29 cellular contexts compared by ENCODE assay signal in genomic region chr2:219184116-219184515, GRCh38. TPM values are rescaled to one million over a fixed set of nuclear protein-coding genes. Genes with fewer than 3 reads are reported as not detected.
DNase-seq lines count a peak whose midpoint lies in the region; ATAC-seq, FAIRE-seq and TF ChIP-seq lines count a peak whose summit lies in the region.
"Had no signal": no experiment of that assay in that cellular context is flagged by ENCODE, and none has a peak within 500 bp of the region (broad histone marks: within the 10 kb centered on the region; RNA-seq: fewer than 3 reads in every experiment).

No MANE protein-coding gene starts in this region.

- H3K4me1 Mint-ChIP-seq in activated naive CD4-positive, alpha-beta T cell treated with anti-CD3 and anti-CD28 coated beads for 36 hours (ENCODE audit: low read depth), result peaks cover 47% of the 10 kb centered on the region
- H3K4me1 Mint-ChIP-seq in central memory CD8-positive, alpha-beta T cell, result peaks cover 55% of the 10 kb centered on the region
- peaks cover 52% of the 10 kb centered on the region for H3K4me1 Mint-ChIP-seq in stimulated activated memory B cell treated with anti-CD40 and anti-IgM and Interleukin-4, amounts not matched to agents 10 μg/mL and 1 μg/mL and 100 μg/mL, for 72 hours

- peaks cover 22% of the 10 kb centered on the region for H3K36me3 Mint-ChIP-seq in activated naive CD4-positive, alpha-beta T cell treated with anti-CD3 and anti-CD28 coated beads for 36 hours (ENCODE audit: low read depth)
- H3K36me3 Mint-ChIP-seq in central memory CD8-positive, alpha-beta T cell (ENCODE audit: insufficient read depth), result peaks cover 33% of the 10 kb centered on the region
- H3K36me3 Mint-ChIP-seq in stimulated activated memory B cell treated with anti-CD40 and anti-IgM and Interleukin-4, amounts not matched to agents 10 μg/mL and 1 μg/mL and 100 μg/mL, for 72 hours, result peaks cover 44% of the 10 kb centered on the region

- H3K27me3 Mint-ChIP-seq in activated naive CD4-positive, alpha-beta T cell treated with anti-CD3 and anti-CD28 coated beads for 36 hours (ENCODE audit: low read depth), result no peaks in the 10 kb centered on the region
- H3K27me3 Mint-ChIP-seq in central memory CD8-positive, alpha-beta T cell, result no peaks in the 10 kb centered on the region
- H3K27me3 Mint-ChIP-seq in stimulated activated memory B cell treated with anti-CD40 and anti-IgM and Interleukin-4, amounts not matched to agents 10 μg/mL and 1 μg/mL and 100 μg/mL, for 72 hours, result no peaks in the 10 kb centered on the region
- H3K27me3 Mint-ChIP-seq: B cell, progenitor cell of endocrine pancreas had no signal

- POLR2A ChIA-PET in HEK293T (lab: Yijun Ruan, JAX), result no interaction called here

- H3K4me3 Mint-ChIP-seq in activated naive CD4-positive, alpha-beta T cell treated with anti-CD3 and anti-CD28 coated beads for 36 hours, result no peak overlapping the region
- no peak overlapping the region for H3K4me3 Mint-ChIP-seq in central memory CD8-positive, alpha-beta T cell
- no peak overlapping the region for H3K4me3 Mint-ChIP-seq in stimulated activated memory B cell treated with anti-CD40 and anti-IgM and Interleukin-4, amounts not matched to agents 10 μg/mL and 1 μg/mL and 100 μg/mL, for 72 hours
- H3K4me3 Mint-ChIP-seq: B cell had no signal

- H3K9me3 Mint-ChIP-seq in activated naive CD4-positive, alpha-beta T cell treated with anti-CD3 and anti-CD28 coated beads for 36 hours, result no peaks in the 10 kb centered on the region
- H3K9me3 Mint-ChIP-seq in central memory CD8-positive, alpha-beta T cell, result no peaks in the 10 kb centered on the region
- H3K9me3 Mint-ChIP-seq in stimulated activated memory B cell treated with anti-CD40 and anti-IgM and Interleukin-4, amounts not matched to agents 10 μg/mL and 1 μg/mL and 100 μg/mL, for 72 hours, result no peaks in the 10 kb centered on the region

- CTCF ChIA-PET in activated naive CD4-positive, alpha-beta T cell treated with anti-CD3 and anti-CD28 coated beads for 36 hours (lab: Charles Lee), result no interaction called here
- CTCF ChIA-PET in HEK293T (lab: Yijun Ruan, JAX), result no interaction called here

- H3K27ac Mint-ChIP-seq in activated naive CD4-positive, alpha-beta T cell treated with anti-CD3 and anti-CD28 coated beads for 36 hours, result peak overlapping the region; percentile 32
- peak overlapping the region; percentile 72 for H3K27ac Mint-ChIP-seq in central memory CD8-positive, alpha-beta T cell (ENCODE audit: low read depth)
- peak overlapping the region; percentile 36 for H3K27ac Mint-ChIP-seq in stimulated activated memory B cell treated with anti-CD40 and anti-IgM and Interleukin-4, amounts not matched to agents 10 μg/mL and 1 μg/mL and 100 μg/mL, for 72 hours
- H3K27ac Mint-ChIP-seq: B cell, progenitor cell of endocrine pancreas had no signal

- FAIRE-seq in frontal cortex (lab: Jason Lieb, UNC), result no peak
- FAIRE-seq: endometrium had no signal

- intact Hi-C loops in activated naive CD4-positive, alpha-beta T cell treated with anti-CD3 and anti-CD28 coated beads for 36 hours (cut with micrococcal nuclease), result no loop called here

- no peak for DNase-seq in activated naive CD4-positive, alpha-beta T cell treated with anti-CD3 and anti-CD28 coated beads for 36 hours
- no peak for DNase-seq in activated naive CD4-positive, alpha-beta T cell treated with Interleukin-2 at 50 U/mL for 16 hours
- DNase-seq in NCI-H2171 treated with DMSO at 0.1 percent for 48 hours (lab: John Stamatoyannopoulos, UW) (peak; percentile 95), frontal cortex (ENCODE audit: low spot score in 2 of 2) (no peak), activated gamma-delta T cell treated with Interleukin-2 at 50 U/mL for 16 hours (no peak), HEK293T (ENCODE audit: extremely low spot score) (no peak)
- DNase-seq in central memory CD8-positive, alpha-beta T cell (ENCODE audit: low spot score in 2 of 2), result no peak
- DNase-seq: activated naive CD4-positive, alpha-beta T cell treated with anti-CD3 and anti-CD28 coated beads, Interleukin-2, amount 50 U/mL, for 16 hours; activated T-cell treated with anti-CD3 and anti-CD28 coated beads for 4 hours; anterior cingulate cortex; dermis blood vessel endothelial cell; esophagus squamous epithelium; gastrocnemius medialis; GF-D8; H7; left colon; mammary epithelial cell; MV-4-11; NCI-H146; NCI-H748 treated with DMSO at 0.1 percent for 48 hours; SJCRH30; stimulated activated CD4-positive, alpha-beta T cell treated with anti-CD3 and anti-CD28 coated beads, Interleukin-12 subunit alpha, Interleukin-12 subunit beta, amount 100 ng/mL, for 4 hours; stimulated activated CD4-positive, alpha-beta T cell treated with anti-CD3 and anti-CD28 coated beads, Interleukin-4, amount 100 ng/mL, for 1 hour had no signal

- ATAC-seq in central memory CD8-positive, alpha-beta T cell (replicated peaks; ENCODE audit: extremely low read depth, poor library complexity, severe bottlenecking), result no peak
- ATAC-seq in stimulated activated memory B cell treated with anti-CD40 and anti-IgM and Interleukin-4, amounts not matched to agents 10 μg/mL and 1 μg/mL and 100 μg/mL, for 72 hours, result no peak
- ATAC-seq: gastrocnemius medialis, sciatic nerve had no signal

TF ChIP-seq in HEK293T, 16 proteins besides CTCF, POLR2A, EP300 and RAD21:
- TF ChIP-seq FOXK2 (IDR thresholded peaks at IDR 0.05), result no peak
- TF ChIP-seq FOXA1 (IDR thresholded peaks at IDR 0.05), result no peak
- no peak for TF ChIP-seq TARDBP (IDR thresholded peaks at IDR 0.05)
- no peak for TF ChIP-seq SUZ12 (IDR thresholded peaks at IDR 0.05)
- no peak for TF ChIP-seq FOXM1 (IDR thresholded peaks at IDR 0.05; ENCODE audit: borderline replicate concordance)
- no peak for TF ChIP-seq BHLHE40 (IDR thresholded peaks at IDR 0.05; ENCODE audit: borderline replicate concordance)
- no peak for TF ChIP-seq ZNF384 (IDR thresholded peaks at IDR 0.05)

RNA-seq across cellular contexts. Expression of gene RETREG2, which starts 6.0 kb away (rescaled TPM):
- total RNA-seq in activated naive CD4-positive, alpha-beta T cell treated with anti-CD3 and anti-CD28 coated beads for 36 hours, result 10 to 100 TPM; 44.0 to 44.1 TPM
- 73.4 TPM for total RNA-seq in frontal cortex

RNA-seq across cellular contexts. Expression of gene CNPPD1, which starts 7.4 kb away (rescaled TPM):
- 10 to 100 TPM; 27.0 to 31.4 TPM for total RNA-seq in activated naive CD4-positive, alpha-beta T cell treated with anti-CD3 and anti-CD28 coated beads for 36 hours
- 32.2 TPM for total RNA-seq in frontal cortex

RNA-seq across cellular contexts. Expression of gene SLC23A3, which starts 14.3 kb away (rescaled TPM):
- total RNA-seq in activated naive CD4-positive, alpha-beta T cell treated with anti-CD3 and anti-CD28 coated beads for 36 hours, result under 1 TPM; 0.84 to 0.95 TPM
- total RNA-seq in frontal cortex, result under 0.01 TPM
- total RNA-seq: H7, RPMI7951 had no signal

RNA-seq across cellular contexts. Expression of gene ZFAND2B, which starts 22.5 kb away (rescaled TPM):
- 10 to 100 TPM; 32.6 to 33.6 TPM for total RNA-seq in activated naive CD4-positive, alpha-beta T cell treated with anti-CD3 and anti-CD28 coated beads for 36 hours
- 10.2 TPM for total RNA-seq in frontal cortex

RNA-seq across cellular contexts. Expression of gene NHEJ1, which starts 23.5 kb away (rescaled TPM):
- 10 to 100 TPM; 24.4 to 26.6 TPM for total RNA-seq in activated naive CD4-positive, alpha-beta T cell treated with anti-CD3 and anti-CD28 coated beads for 36 hours
- 8.6 TPM for total RNA-seq in frontal cortex
